8 cellular contexts compared by ENCODE assay signal in genomic region chr3:194333212-194333980, GRCh38. TPM values are rescaled to one million over a fixed set of nuclear protein-coding genes. Genes with fewer than 3 reads are reported as not detected.
A peak's percentile ranks its signal among the peaks of the same experiment; 100 is the strongest.
DNase-seq lines count a peak whose midpoint lies in the region; ATAC-seq and TF ChIP-seq lines count a peak whose summit lies in the region.

No MANE protein-coding gene starts in this region.

- CTCF ChIA-PET in T-cell (lab: Charles Lee) (interaction anchor here (0.6 to 1.9 kb wide), 9 partner anchors 10 to 1767 kb away, joined by 3 to 16 read pairs (median 4); no protein-coding TSS in a partner anchor), mammary epithelial cell (lab: Charles Lee; ENCODE audit: low non-redundant PET) (interaction anchor here (0.6 kb wide), 1 partner anchor 668 kb away, joined by 4 read pairs; no protein-coding TSS in a partner anchor)

- peak; percentile 68 for ATAC-seq in GM18519 (IDR thresholded peaks at IDR 0.05; ENCODE audit: low FRiP score, unreplicated experiment)
- peak; percentile 75 for ATAC-seq in HG03060 (IDR thresholded peaks at IDR 0.05; ENCODE audit: low read depth, unreplicated experiment)
- peak; percentile 95 to 99 (median 96) for ATAC-seq in T-cell (replicated peaks in 1 of 4)
- ATAC-seq in left colon, result peak; percentile 95

- WGBS in mammary epithelial cell (ENCODE audit: low coverage, missing lambda C conversion rate), result 3% methylated on average over 26 of the region's 69 CpGs

- peaks cover 11 to 36% of the 10 kb centered on the region in 2 donors for H3K27me3 Mint-ChIP-seq in T-cell

- H3K27me3 ChIP-seq in mammary epithelial cell (ENCODE audit: insufficient read depth, low read length), result no peaks in the 10 kb centered on the region

- peak overlapping the region; percentile 49 to 68 (median 51) for H3K4me3 Mint-ChIP-seq in T-cell

- H3K79me2 ChIP-seq in mammary epithelial cell (ENCODE audit: insufficient read depth, low read length), result no peaks in the 10 kb centered on the region

- in situ Hi-C loops in mammary epithelial cell (cut with MboI; ENCODE audit: low sequenced_read_pairs in 2 of 2), result no loop called here

- no peaks in the 10 kb centered on the region for H3K9me3 ChIP-seq in mammary epithelial cell (replicated peaks; ENCODE audit: insufficient read depth, low read length)

- intact Hi-C loops in mammary epithelial cell (cut with micrococcal nuclease), result loop anchor here (1.0 to 10.0 kb wide), 6 partner anchors 11 to 931 kb away; partner anchors contain the start of genes LSG1 and TMEM44
- intact Hi-C loops in left colon (cut with DNase I, micrococcal nuclease), result loop anchor here (2.0 to 10.0 kb wide), 2 partner anchors 71 kb away; no protein-coding TSS in a partner anchor

- DNase-seq in T-cell (peak; percentile 68 to 91 (median 84)), mammary epithelial cell (peak; percentile 76), left colon (peak; percentile 76 to 88), NCI-H2029 treated with DMSO at 0.1 percent for 48 hours (lab: John Stamatoyannopoulos, UW) (no peak), NCI-H2107 (lab: John Stamatoyannopoulos, UW) (no peak)
- DNase-seq in stimulated activated CD4-positive, alpha-beta T cell treated with anti-CD3 and anti-CD28 coated beads, Interleukin-2, amount 100 ng/mL, for 24 hours, result peak; percentile 92 to 93

- H3K9me3 Mint-ChIP-seq in T-cell, result no peaks in the 10 kb centered on the region

- dilution Hi-C loops in mammary epithelial cell (cut with HindIII; ENCODE audit: low sequenced_read_pairs), result no loop called here

- H3K4me3 ChIP-seq in mammary epithelial cell (replicated peaks in 1 of 3; ENCODE audit: insufficient read depth in 1 of 3, low read depth in 2 of 3, low read length in 3 of 3), result peak overlapping the region; percentile 5 to 37 (median 36)

- H3K36me3 Mint-ChIP-seq in T-cell, result no peaks in the 10 kb centered on the region

- H3K27ac Mint-ChIP-seq in T-cell, result no peak overlapping the region

- no peaks in the 10 kb centered on the region for H4K20me1 ChIP-seq in mammary epithelial cell (ENCODE audit: insufficient read depth, low read length)

- peaks cover 35% of the 10 kb centered on the region for H3K4me1 ChIP-seq in mammary epithelial cell (ENCODE audit: insufficient read depth, low read length)

- peak overlapping the region; percentile 91 for H2AFZ ChIP-seq in mammary epithelial cell (ENCODE audit: low read depth, low read length)

- peak overlapping the region; percentile 79 for H3K4me2 ChIP-seq in mammary epithelial cell (ENCODE audit: insufficient read depth, low read depth, low read length)

- POLR2A ChIA-PET in T-cell (lab: Charles Lee), result no interaction called here

- no peaks in the 10 kb centered on the region for H3K36me3 ChIP-seq in mammary epithelial cell (ENCODE audit: insufficient read depth, low read length)

- peak overlapping the region; percentile 36 for H3K27ac ChIP-seq in mammary epithelial cell (ENCODE audit: insufficient read depth, low read depth, low read length)

- peak overlapping the region; percentile 3 for H3K9ac ChIP-seq in mammary epithelial cell (ENCODE audit: insufficient read depth, low read length)

- TF ChIP-seq CTCF in mammary epithelial cell (conservative IDR thresholded peaks at IDR 0.05 in 1 of 2, IDR thresholded peaks at IDR 0.05 in 1 of 2; ENCODE audit: extremely low read depth in 1 of 2, insufficient read depth in 1 of 2, low read depth in 1 of 2, low read length in 2 of 2), result peak; percentile 73 to 98

- peaks cover 4 to 8% (median 7%) of the 10 kb centered on the region in 3 donors for H3K4me1 Mint-ChIP-seq in T-cell

- no TSS peak for BruUV-seq in mammary epithelial cell (replicated peaks; lab: Mats Ljungman, UMichigan)

RNA-seq across cellular contexts. Expression of gene CPN2, which starts 17.7 kb away (rescaled TPM):
- total RNA-seq in T-cell (under 1 TPM in 2 of 5 donors, not detected in 3; 0.12 to 0.13 TPM), mammary epithelial cell (not detected), left colon (not detected)
- not detected for polyA plus RNA-seq in mammary epithelial cell
- polyA minus RNA-seq in mammary epithelial cell, result not detected

RNA-seq across cellular contexts. Expression of gene LRRC15, which starts 36.1 kb away (rescaled TPM):
- total RNA-seq in T-cell (not detected), mammary epithelial cell (under 1 TPM in 1 of 2 donors, not detected in 1; under 0.01 TPM), left colon (under 1 TPM; 0.31 to 0.59 TPM)
- polyA plus RNA-seq in mammary epithelial cell, result not detected
- not detected for polyA minus RNA-seq in mammary epithelial cell

Comparison
In these comparisons a context has a peak if more than half of its experiments do, and no peak if none do; other contexts are left out.
1. DNase-seq: peak in T-cell (34 of 34), mammary epithelial cell (single experiment), left colon (2 of 2) and stimulated activated CD4-positive, alpha-beta T cell treated with anti-CD3 and anti-CD28 coated beads, Interleukin-2, amount 100 ng/mL, for 24 hours (2 of 2); none in NCI-H2029 treated with DMSO at 0.1 percent for 48 hours (single experiment) and NCI-H2107 (single experiment).
2. Peak in every context shown above with its lines, with median percentiles within 50 percentile points of each other: ATAC-seq.